Comparison of ENCODE assay signal across 9 cellular contexts in genomic region chr17:81309140-81309858, GRCh38. TPM values are rescaled to one million over a fixed set of nuclear protein-coding genes. Genes with fewer than 3 reads are reported as not detected.
DNase-seq lines count a peak whose midpoint lies in the region; ATAC-seq, FAIRE-seq and TF ChIP-seq lines count a peak whose summit lies in the region.
"Had no signal": no experiment of that assay in that cellular context is flagged by ENCODE, and none has a peak within 500 bp of the region (broad histone marks: within the 10 kb centered on the region; RNA-seq: fewer than 3 reads in every experiment).

No MANE protein-coding gene starts in this region.

- H3K4me3 ChIP-seq in Panc1 (ENCODE audit: low read depth in 2 of 2, low read length in 2 of 2) (peak overlapping the region; percentile 30 to 54), smooth muscle cell (peak overlapping the region; percentile 28)

- no peaks in the 10 kb centered on the region for H4K20me1 ChIP-seq in smooth muscle cell (ENCODE audit: low read depth)

- DNase-seq in ACHN = peak; percentile 77
- no peak for DNase-seq in Panc1 (ENCODE audit: low read depth, low spot score)
- no peak for DNase-seq in central memory CD8-positive, alpha-beta T cell (ENCODE audit: low spot score in 2 of 2)
- peak; percentile 91 for DNase-seq in islet precursor cell
- DNase-seq in smooth muscle cell (lab: John Stamatoyannopoulos, UW; ENCODE audit: unreplicated experiment) = peak; percentile 19
- no peak for DNase-seq in GM12891 (ENCODE audit: insufficient read length, low spot score)
- DNase-seq in NCI-H2196 treated with DMSO at 0.1 percent for 48 hours (lab: John Stamatoyannopoulos, UW; ENCODE audit: unreplicated experiment) = no peak

- H3K4me1 ChIP-seq in Panc1 (ENCODE audit: control insufficient read depth, insufficient read depth, low read length) = peaks cover 15% of the 10 kb centered on the region
- H3K4me1 ChIP-seq in smooth muscle cell (ENCODE audit: low read depth) = no peaks in the 10 kb centered on the region

- H3K27ac ChIP-seq in Panc1 (ENCODE audit: low read length) = peak overlapping the region; percentile 87
- no peak overlapping the region for H3K27ac ChIP-seq in smooth muscle cell (ENCODE audit: low read depth)

- no peak overlapping the region for H3K9ac ChIP-seq in smooth muscle cell (ENCODE audit: low read depth)

- no peak overlapping the region for H3K4me3 Mint-ChIP-seq in central memory CD8-positive, alpha-beta T cell

- H3K36me3 ChIP-seq in Panc1 (ENCODE audit: control insufficient read depth, insufficient read depth, low read length) (no peaks in the 10 kb centered on the region), smooth muscle cell (ENCODE audit: low read depth) (no peaks in the 10 kb centered on the region)

- in situ Hi-C loops in ACHN (cut with HindIII; ENCODE audit: low pct_ligation_motif_present, low pct_unique_long_range_greater_than_20kb, low sequenced_read_pairs) = no loop called here
- in situ Hi-C loops in Panc1 (cut with HindIII; ENCODE audit: low pct_unique_long_range_greater_than_20kb, low sequenced_read_pairs) = no loop called here

- WGBS in smooth muscle cell (ENCODE audit: low lambda C conversion rate) = 20% methylated on average over 22 of the region's 22 CpGs

- H3K9me3 ChIP-seq in Panc1 (ENCODE audit: control insufficient read depth, insufficient read depth, low read depth, low read length) (no peaks in the 10 kb centered on the region), smooth muscle cell (replicated peaks; ENCODE audit: low read depth) (no peaks in the 10 kb centered on the region)

- no peaks in the 10 kb centered on the region for H3K79me2 ChIP-seq in smooth muscle cell (ENCODE audit: low read depth)

- H3K27ac Mint-ChIP-seq in central memory CD8-positive, alpha-beta T cell (ENCODE audit: low read depth) = no peak overlapping the region
- H3K27ac Mint-ChIP-seq: naive thymus-derived CD8-positive, alpha-beta T cell had no signal

- no peaks in the 10 kb centered on the region for H3K4me1 Mint-ChIP-seq in central memory CD8-positive, alpha-beta T cell

- H3K27me3 ChIP-seq in Panc1 (ENCODE audit: control insufficient read depth, insufficient read depth, low read length) = no peaks in the 10 kb centered on the region
- H3K27me3 ChIP-seq in smooth muscle cell (ENCODE audit: low read depth) = no peaks in the 10 kb centered on the region

- FAIRE-seq in GM12891 (lab: Jason Lieb, UNC) = no peak

- H3F3A ChIP-seq in smooth muscle cell (ENCODE audit: low read depth) = no peaks in the 10 kb centered on the region

- POLR2A ChIA-PET in Panc1 (lab: Charles Lee) = interaction anchor here (0.6 to 0.7 kb wide), 3 partner anchors 118 to 533 kb away, joined by 4 to 11 read pairs (median 5); no protein-coding TSS in a partner anchor

- no peaks in the 10 kb centered on the region for H3K9me3 Mint-ChIP-seq in central memory CD8-positive, alpha-beta T cell
- H3K9me3 Mint-ChIP-seq: naive thymus-derived CD8-positive, alpha-beta T cell had no signal

- TF ChIP-seq CTCF in GM12872 (IDR thresholded peaks at IDR 0.05; ENCODE audit: insufficient read depth, low read depth, low read length) = peak; percentile 29; the same call in 1 of the 3 replicates
- TF ChIP-seq CTCF in Panc1 (IDR thresholded peaks at IDR 0.05) = no peak
- TF ChIP-seq CTCF in smooth muscle cell (IDR thresholded peaks at IDR 0.05; ENCODE audit: borderline replicate concordance, insufficient read depth, poor library complexity, severe bottlenecking) = peak; percentile 14

- CTCF ChIA-PET in Panc1 (lab: Charles Lee) = interaction anchor here (0.6 to 1.2 kb wide), 4 partner anchors 12 to 859 kb away, joined by 3 to 5 read pairs (median 3); no protein-coding TSS in a partner anchor

- peaks cover 21% of the 10 kb centered on the region for H3K27me3 Mint-ChIP-seq in central memory CD8-positive, alpha-beta T cell

- H2AFZ ChIP-seq in smooth muscle cell (ENCODE audit: low read depth) = peak overlapping the region; percentile 58

- ATAC-seq in Panc1 = peak; percentile 87
- peak; percentile 40 for ATAC-seq in central memory CD8-positive, alpha-beta T cell (replicated peaks; ENCODE audit: extremely low read depth, poor library complexity, severe bottlenecking)

- TF ChIP-seq POLR2A in GM12891 (IDR thresholded peaks at IDR 0.05; ENCODE audit: low read depth, low read length) = no peak

- intact Hi-C loops in Panc1 (cut with micrococcal nuclease; ENCODE audit: unreplicated experiment) = no loop called here

- no TSS peak for BruUV-seq in Panc1 (replicated peaks; lab: Mats Ljungman, UMichigan)

- peak overlapping the region; percentile 69 for H3K4me2 ChIP-seq in smooth muscle cell

- peaks cover 2% of the 10 kb centered on the region for H3K36me3 Mint-ChIP-seq in central memory CD8-positive, alpha-beta T cell (ENCODE audit: insufficient read depth)
- H3K36me3 Mint-ChIP-seq: naive thymus-derived CD8-positive, alpha-beta T cell had no signal

TF ChIP-seq in GM12891, 5 proteins besides CTCF, POLR2A, EP300 and RAD21:
- TF ChIP-seq POU2F2 (IDR thresholded peaks at IDR 0.05; ENCODE audit: low read depth, low read length) (no peak), SPI1 (IDR thresholded peaks at IDR 0.05; ENCODE audit: low read depth, low read length) (no peak), TAF1 (IDR thresholded peaks at IDR 0.05; ENCODE audit: low read depth, low read length) (no peak), POLR2AphosphoS5 (IDR thresholded peaks at IDR 0.05; ENCODE audit: low read depth, low read length) (no peak), PAX5 (IDR thresholded peaks at IDR 0.05; ENCODE audit: insufficient read depth, low read length, severe bottlenecking) (no peak)
TF ChIP-seq in GM12891: peak in this region for 0.

RNA-seq across cellular contexts. Expression of gene SLC38A10, which starts 14.2 kb away (rescaled TPM):
- total RNA-seq in Panc1 (2021; ENCODE audit: unreplicated experiment) = 188 TPM
- 144 TPM for polyA plus RNA-seq in Panc1 (2012; ENCODE audit: insufficient read length)
- total RNA-seq in smooth muscle cell = 61.4 and 61.6 TPM in 2 replicates
- polyA plus RNA-seq in smooth muscle cell = 97.1 and 98.4 TPM in 2 replicates
- 30.0 TPM for polyA plus RNA-seq in GM12891 (2012; ENCODE audit: low read depth, missing spikeins)

Comparison
In these comparisons a context has a peak if more than half of its experiments do, and no peak if none do; other contexts are left out.
1. DNase-seq: peak in ACHN (single experiment), islet precursor cell (single experiment) and smooth muscle cell (single experiment); none in Panc1 (single experiment), central memory CD8-positive, alpha-beta T cell (0 of 2), GM12891 (single experiment) and NCI-H2196 treated with DMSO at 0.1 percent for 48 hours (single experiment).